Comparison of ENCODE assay signal across 8 cellular contexts in genomic region chr14:39426605-39427004, GRCh38. TPM values are rescaled to one million over a fixed set of nuclear protein-coding genes. Genes with fewer than 3 reads are reported as not detected.
DNase-seq lines count a peak whose midpoint lies in the region; ATAC-seq and TF ChIP-seq lines count a peak whose summit lies in the region.

No MANE protein-coding gene starts in this region.

- H3K9ac ChIP-seq in parathyroid adenoma = no peak overlapping the region
- no peak overlapping the region for H3K9ac ChIP-seq in colonic mucosa (ENCODE audit: low read depth in 2 of 2, low read length in 2 of 2)

- peaks cover 53% of the 10 kb centered on the region for H3K79me2 ChIP-seq in parathyroid adenoma

- no peak for TF ChIP-seq POLR2A in suprapubic skin (IDR thresholded peaks at IDR 0.05)

- intact Hi-C loops in activated naive CD4-positive, alpha-beta T cell treated with anti-CD3 and anti-CD28 coated beads for 36 hours (cut with micrococcal nuclease) = loop anchor here (1.0 kb wide), 3 partner anchors 195 to 411 kb away; no protein-coding TSS in a partner anchor
- intact Hi-C loops in colonic mucosa (cut with DNase I) = no loop called here

- H3K27ac ChIP-seq in parathyroid adenoma (no peak overlapping the region), suprapubic skin (no peak overlapping the region), colonic mucosa (no peak overlapping the region)

- peaks cover 6% of the 10 kb centered on the region for H3K36me3 Mint-ChIP-seq in activated naive CD4-positive, alpha-beta T cell treated with anti-CD3 and anti-CD28 coated beads for 36 hours (ENCODE audit: low read depth)
- H3K36me3 Mint-ChIP-seq in activated naive CD4-positive, alpha-beta T cell treated with anti-CD3 and anti-CD28 coated beads, Interleukin-2, amount 10 ng/mL, durations not matched to agents 7 days and 5 days = peaks cover 18% of the 10 kb centered on the region
- peaks cover 27% of the 10 kb centered on the region for H3K36me3 Mint-ChIP-seq in brain

- no peak for TF ChIP-seq EP300 in suprapubic skin (IDR thresholded peaks at IDR 0.05)

- no peak overlapping the region for H3K27ac Mint-ChIP-seq in activated naive CD4-positive, alpha-beta T cell treated with anti-CD3 and anti-CD28 coated beads for 36 hours
- H3K27ac Mint-ChIP-seq in activated naive CD4-positive, alpha-beta T cell treated with anti-CD3 and anti-CD28 coated beads, Interleukin-2, amount 10 ng/mL, durations not matched to agents 7 days and 5 days = no peak overlapping the region
- H3K27ac Mint-ChIP-seq in brain = peak overlapping the region in 1 of 5 experiments; percentile 28

- CTCF ChIA-PET in activated naive CD4-positive, alpha-beta T cell treated with anti-CD3 and anti-CD28 coated beads for 36 hours (lab: Charles Lee) = interaction anchor here (0.5 to 4.3 kb wide), 27 partner anchors 10 to 325 kb away, joined by 3 to 33 read pairs (median 3); partner anchors contain the start of genes GEMIN2 and SEC23A
- CTCF ChIA-PET in activated naive CD4-positive, alpha-beta T cell treated with anti-CD3 and anti-CD28 coated beads, Interleukin-2, amount 10 ng/mL, durations not matched to agents 7 days and 5 days (lab: Charles Lee) = interaction anchor here (0.7 to 4.3 kb wide), 15 partner anchors 30 to 411 kb away, joined by 3 to 29 read pairs (median 3); partner anchors contain the start of genes GEMIN2 and SEC23A

- H3K27me3 ChIP-seq in parathyroid adenoma (ENCODE audit: control insufficient read depth, insufficient read depth, low read length) (no peaks in the 10 kb centered on the region), suprapubic skin (no peaks in the 10 kb centered on the region), colonic mucosa (no peaks in the 10 kb centered on the region)

- no peak for ATAC-seq in HG03439 (IDR thresholded peaks at IDR 0.05; ENCODE audit: unreplicated experiment)

- 37% methylated on average over 7 of the region's 7 CpGs for WGBS in suprapubic skin

- peaks cover 63% of the 10 kb centered on the region for H3K4me1 Mint-ChIP-seq in activated naive CD4-positive, alpha-beta T cell treated with anti-CD3 and anti-CD28 coated beads for 36 hours (ENCODE audit: low read depth)
- peaks cover 47% of the 10 kb centered on the region for H3K4me1 Mint-ChIP-seq in activated naive CD4-positive, alpha-beta T cell treated with anti-CD3 and anti-CD28 coated beads, Interleukin-2, amount 10 ng/mL, durations not matched to agents 7 days and 5 days
- peaks cover 54% of the 10 kb centered on the region for H3K4me1 Mint-ChIP-seq in brain

- no peak for DNase-seq in activated naive CD4-positive, alpha-beta T cell treated with anti-CD3 and anti-CD28 coated beads for 36 hours
- DNase-seq in activated naive CD4-positive, alpha-beta T cell treated with anti-CD3 and anti-CD28 coated beads, Interleukin-2, amount 10 ng/mL, durations not matched to agents 7 days and 5 days = no peak
- DNase-seq in NCI-H2029 treated with DMSO at 0.1 percent for 48 hours (lab: John Stamatoyannopoulos, UW) (peak; percentile 45), suprapubic skin (ENCODE audit: low spot score in 2 of 2) (no peak), colonic mucosa (no peak)

- TF ChIP-seq CTCF in brain (conservative IDR thresholded peaks at IDR 0.05) (peak in 1 of 2 experiments; percentile 29), parathyroid adenoma (IDR thresholded peaks at IDR 0.05) (peak; percentile 34), suprapubic skin (IDR thresholded peaks at IDR 0.05) (no peak), colonic mucosa (IDR thresholded peaks at IDR 0.05) (no peak)

- H3K36me3 ChIP-seq in parathyroid adenoma (ENCODE audit: control insufficient read depth, insufficient read depth, low read length) (no peaks in the 10 kb centered on the region), suprapubic skin (no peaks in the 10 kb centered on the region), colonic mucosa (no peaks in the 10 kb centered on the region)

- H3K9me3 Mint-ChIP-seq in activated naive CD4-positive, alpha-beta T cell treated with anti-CD3 and anti-CD28 coated beads for 36 hours = no peaks in the 10 kb centered on the region
- no peaks in the 10 kb centered on the region for H3K9me3 Mint-ChIP-seq in activated naive CD4-positive, alpha-beta T cell treated with anti-CD3 and anti-CD28 coated beads, Interleukin-2, amount 10 ng/mL, durations not matched to agents 7 days and 5 days
- H3K9me3 Mint-ChIP-seq in brain = peaks cover 0 to 11% (median 3%) of the 10 kb centered on the region in 5 experiments

- peak overlapping the region; percentile 45 for H3K4me3 Mint-ChIP-seq in activated naive CD4-positive, alpha-beta T cell treated with anti-CD3 and anti-CD28 coated beads for 36 hours
- H3K4me3 Mint-ChIP-seq in activated naive CD4-positive, alpha-beta T cell treated with anti-CD3 and anti-CD28 coated beads, Interleukin-2, amount 10 ng/mL, durations not matched to agents 7 days and 5 days = no peak overlapping the region
- H3K4me3 Mint-ChIP-seq in brain = peak overlapping the region in 4 of 5 experiments; percentile 2 to 33 (median 13)

- H3K4me1 ChIP-seq in parathyroid adenoma (peaks cover 10% of the 10 kb centered on the region), suprapubic skin (peaks cover 45% of the 10 kb centered on the region), colonic mucosa (no peaks in the 10 kb centered on the region)

- no peak overlapping the region for H2AFZ ChIP-seq in parathyroid adenoma

- H3K4me3 ChIP-seq in parathyroid adenoma (ENCODE audit: low read depth, low read length) (no peak overlapping the region), suprapubic skin (no peak overlapping the region), colonic mucosa (no peak overlapping the region)

- H3K27me3 Mint-ChIP-seq in activated naive CD4-positive, alpha-beta T cell treated with anti-CD3 and anti-CD28 coated beads for 36 hours (ENCODE audit: low read depth) = no peaks in the 10 kb centered on the region
- no peaks in the 10 kb centered on the region for H3K27me3 Mint-ChIP-seq in activated naive CD4-positive, alpha-beta T cell treated with anti-CD3 and anti-CD28 coated beads, Interleukin-2, amount 10 ng/mL, durations not matched to agents 7 days and 5 days
- H3K27me3 Mint-ChIP-seq in brain = peaks cover 13% of the 10 kb centered on the region

- no peak overlapping the region for H3K4me2 ChIP-seq in parathyroid adenoma (ENCODE audit: low read length)

- H3K9me3 ChIP-seq in parathyroid adenoma (ENCODE audit: control insufficient read depth, low read length) (no peaks in the 10 kb centered on the region), suprapubic skin (no peaks in the 10 kb centered on the region), colonic mucosa (no peaks in the 10 kb centered on the region)

RNA-seq across cellular contexts. Expression of gene FBXO33, which starts 5.6 kb away (rescaled TPM):
- 10 to 100 TPM; 16.1 to 16.4 TPM for total RNA-seq in activated naive CD4-positive, alpha-beta T cell treated with anti-CD3 and anti-CD28 coated beads for 36 hours
- polyA plus RNA-seq in brain (ENCODE audit: insufficient read depth, low read depth, low replicate concordance) = 5.1 TPM
- total RNA-seq in suprapubic skin (10 to 100 TPM; 12.4 to 23.7 (median 15.3) TPM), colonic mucosa (10 to 100 TPM; 10.6 to 11.1 TPM)
